ENCODE assay signal across 16 cellular contexts in genomic region chr1:222979561-222979960, GRCh38.
DNase-seq lines count a peak whose midpoint lies in the region; ATAC-seq and TF ChIP-seq lines count a peak whose summit lies in the region.
"Had no signal": no experiment of that assay in that cellular context is flagged by ENCODE, and none has a peak within 500 bp of the region (broad histone marks: within the 10 kb centered on the region; RNA-seq: fewer than 3 reads in every experiment).

No MANE protein-coding gene starts in this region.

- ATAC-seq in WTC11 (peak; percentile 28; the same call in 1 of the 2 replicates), sciatic nerve (no peak)
- ATAC-seq: A549 had no signal

- no peak overlapping the region for H3K9ac ChIP-seq in Karpas-422 (ENCODE audit: low read length)
- H3K9ac ChIP-seq: GM23248 had no signal

- H3K4me3 Mint-ChIP-seq in WTC11: no peak overlapping the region
- H3K4me3 Mint-ChIP-seq: CD4-positive, alpha-beta memory T cell; H9 had no signal

- H3K4me3 ChIP-seq in H7 (ENCODE audit: insufficient read depth, low read depth, low read length): no peak overlapping the region
- no peak overlapping the region for H3K4me3 ChIP-seq in Karpas-422 (ENCODE audit: low read length)
- no peak overlapping the region for H3K4me3 ChIP-seq in dorsolateral prefrontal cortex
- H3K4me3 ChIP-seq: A549, GM23248 had no signal

- no peak overlapping the region for H3K4me2 ChIP-seq in Karpas-422 (ENCODE audit: low read depth, low read length, poor library complexity, severe bottlenecking)
- H3K4me2 ChIP-seq: A549 had no signal

- H3K9me2 ChIP-seq in Karpas-422 (replicated peaks; ENCODE audit: insufficient read depth, low read length): no peaks in the 10 kb centered on the region

- no peaks in the 10 kb centered on the region for H3K4me1 Mint-ChIP-seq in WTC11
- H3K4me1 Mint-ChIP-seq: CD4-positive, alpha-beta memory T cell; IgD-negative memory B cell had no signal

- CTCF ChIA-PET in WTC11 (lab: Charles Lee): interaction anchor here (1.9 kb wide), 1 partner anchor 110 kb away, joined by 4 read pairs; no protein-coding TSS in a partner anchor

- peaks cover 6% of the 10 kb centered on the region; the same call in 1 of the 2 replicates for H3K9me3 Mint-ChIP-seq in WTC11

- H2AFZ ChIP-seq in Karpas-422 (ENCODE audit: low read length): no peak overlapping the region
- H2AFZ ChIP-seq: GM23248 had no signal

- H3K9me3 ChIP-seq in Karpas-422 (ENCODE audit: low read length): no peaks in the 10 kb centered on the region
- H3K9me3 ChIP-seq: A549, BE2C had no signal

- DNase-seq in H7: peak; percentile 19
- DNase-seq in WTC11 (ENCODE audit: low spot score): peak; percentile 12
- peak; percentile 24 for DNase-seq in left kidney (ENCODE audit: low read depth, low spot score)
- DNase-seq in Karpas-422: no peak
- no peak for DNase-seq in dorsolateral prefrontal cortex
- DNase-seq in sciatic nerve (ENCODE audit: low spot score): no peak
- DNase-seq: BE2C; CD4-positive, alpha-beta memory T cell; COR-L47; DND-41; GF-D8; GM23248; H9 had no signal

- H4K20me1 ChIP-seq in Karpas-422 (ENCODE audit: insufficient read depth, low read depth, low read length): no peaks in the 10 kb centered on the region

- no peak overlapping the region for H3K27ac Mint-ChIP-seq in WTC11
- H3K27ac Mint-ChIP-seq: IgD-negative memory B cell had no signal

- no peaks in the 10 kb centered on the region for H3K27me3 Mint-ChIP-seq in WTC11 (ENCODE audit: low read depth)
- H3K27me3 Mint-ChIP-seq: CD4-positive, alpha-beta memory T cell; IgD-negative memory B cell had no signal

- H3K27me3 ChIP-seq in H7 (ENCODE audit: control insufficient read depth, insufficient read depth, low read length) (no peaks in the 10 kb centered on the region), Karpas-422 (ENCODE audit: low read length) (no peaks in the 10 kb centered on the region), dorsolateral prefrontal cortex (no peaks in the 10 kb centered on the region)
- H3K27me3 ChIP-seq: BE2C had no signal

- intact Hi-C loops in dorsolateral prefrontal cortex (cut with DNase I) (no loop called here), sciatic nerve (cut with DNase I) (no loop called here)

- H3K4me1 ChIP-seq in Karpas-422 (ENCODE audit: low read length): no peaks in the 10 kb centered on the region
- H3K4me1 ChIP-seq: A549, BE2C had no signal

- H3K27ac ChIP-seq in Karpas-422 (ENCODE audit: low read length) (no peak overlapping the region), dorsolateral prefrontal cortex (no peak overlapping the region)
- H3K27ac ChIP-seq: A549, C4-2B, GM23248 had no signal

- H3K36me3 ChIP-seq in H7 (replicated peaks; ENCODE audit: control insufficient read depth, insufficient read depth, low read length) (no peaks in the 10 kb centered on the region), Karpas-422 (ENCODE audit: insufficient read depth, low read length) (no peaks in the 10 kb centered on the region)
- H3K36me3 ChIP-seq: BE2C had no signal

- POLR2A ChIA-PET in WTC11 (lab: Charles Lee): no interaction called here

- H3K79me2 ChIP-seq in Karpas-422 (ENCODE audit: low read length): no peaks in the 10 kb centered on the region

- TF ChIP-seq CTCF in WTC11 (IDR thresholded peaks at IDR 0.05) (no peak), dorsolateral prefrontal cortex (IDR thresholded peaks at IDR 0.05 in 54 of 56, conservative IDR thresholded peaks at IDR 0.05 in 2 of 56; ENCODE audit: low read depth in 1 of 56, partially characterized antibody in 56 of 56) (no peak)

- H3K36me3 Mint-ChIP-seq in WTC11: peaks cover 5% of the 10 kb centered on the region; the same call in 1 of the 2 replicates

TF ChIP-seq in WTC11, 78 proteins besides CTCF, POLR2A, EP300 and RAD21:
- no peak for TF ChIP-seq ZBTB21 (CRISPR knock-in tag; IDR thresholded peaks at IDR 0.05; ENCODE audit: borderline replicate concordance)
- TF ChIP-seq USF2 (CRISPR knock-in tag; IDR thresholded peaks at IDR 0.05): no peak
- TF ChIP-seq EMX1 (CRISPR knock-in tag; IDR thresholded peaks at IDR 0.05): no peak
- TF ChIP-seq ATF6 (CRISPR knock-in tag; IDR thresholded peaks at IDR 0.05): no peak
- TF ChIP-seq NFATC4 (CRISPR knock-in tag; IDR thresholded peaks at IDR 0.05): no peak
- no peak for TF ChIP-seq ZNF512 (CRISPR knock-in tag; IDR thresholded peaks at IDR 0.05; ENCODE audit: borderline replicate concordance)
- TF ChIP-seq HMGA2 (CRISPR knock-in tag; IDR thresholded peaks at IDR 0.05): no peak
- TF ChIP-seq GRHL2 (CRISPR knock-in tag; IDR thresholded peaks at IDR 0.05; ENCODE audit: insufficient replicate concordance, severe bottlenecking): no peak
- TF ChIP-seq, protein P1, sequence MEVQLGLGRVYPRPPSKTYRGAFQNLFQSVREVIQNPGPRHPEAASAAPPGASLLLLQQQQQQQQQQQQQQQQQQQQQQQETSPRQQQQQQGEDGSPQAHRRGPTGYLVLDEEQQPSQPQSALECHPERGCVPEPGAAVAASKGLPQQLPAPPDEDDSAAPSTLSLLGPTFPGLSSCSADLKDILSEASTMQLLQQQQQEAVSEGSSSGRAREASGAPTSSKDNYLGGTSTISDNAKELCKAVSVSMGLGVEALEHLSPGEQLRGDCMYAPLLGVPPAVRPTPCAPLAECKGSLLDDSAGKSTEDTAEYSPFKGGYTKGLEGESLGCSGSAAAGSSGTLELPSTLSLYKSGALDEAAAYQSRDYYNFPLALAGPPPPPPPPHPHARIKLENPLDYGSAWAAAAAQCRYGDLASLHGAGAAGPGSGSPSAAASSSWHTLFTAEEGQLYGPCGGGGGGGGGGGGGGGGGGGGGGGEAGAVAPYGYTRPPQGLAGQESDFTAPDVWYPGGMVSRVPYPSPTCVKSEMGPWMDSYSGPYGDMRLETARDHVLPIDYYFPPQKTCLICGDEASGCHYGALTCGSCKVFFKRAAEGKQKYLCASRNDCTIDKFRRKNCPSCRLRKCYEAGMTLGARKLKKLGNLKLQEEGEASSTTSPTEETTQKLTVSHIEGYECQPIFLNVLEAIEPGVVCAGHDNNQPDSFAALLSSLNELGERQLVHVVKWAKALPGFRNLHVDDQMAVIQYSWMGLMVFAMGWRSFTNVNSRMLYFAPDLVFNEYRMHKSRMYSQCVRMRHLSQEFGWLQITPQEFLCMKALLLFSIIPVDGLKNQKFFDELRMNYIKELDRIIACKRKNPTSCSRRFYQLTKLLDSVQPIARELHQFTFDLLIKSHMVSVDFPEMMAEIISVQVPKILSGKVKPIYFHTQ (CRISPR knock-in tag; IDR thresholded peaks at IDR 0.05): no peak
- TF ChIP-seq NFYB (CRISPR knock-in tag; conservative IDR thresholded peaks at IDR 0.05; ENCODE audit: low read depth): no peak

Comparison
In these comparisons a context has a peak if more than half of its experiments do, and no peak if none do; other contexts are left out.
1. DNase-seq: peak in H7 (single experiment), WTC11 (single experiment) and left kidney (single experiment); none in Karpas-422 (single experiment), dorsolateral prefrontal cortex (0 of 10) and sciatic nerve (single experiment).